ENCODE assay signal across 2 cellular contexts in genomic region chr4:8591626-8592365, GRCh38.
TF ChIP-seq lines count a peak whose summit lies in the region.

No MANE protein-coding gene starts in this region.

TF ChIP-seq in HepG2, 621 proteins besides CTCF, POLR2A, EP300 and RAD21:
- no peak for TF ChIP-seq GTF3A (CRISPR knock-in tag; conservative IDR thresholded peaks at IDR 0.05)
- TF ChIP-seq MTF1 (CRISPR knock-in tag; IDR thresholded peaks at IDR 0.05) = no peak
- no peak for TF ChIP-seq CREB1 (IDR thresholded peaks at IDR 0.05)
- no peak for TF ChIP-seq CREB1 (CRISPR knock-in tag; IDR thresholded peaks at IDR 0.05)
- no peak for TF ChIP-seq ZNF629 (CRISPR knock-in tag; conservative IDR thresholded peaks at IDR 0.05)
- no peak for TF ChIP-seq NKX3-1 (CRISPR knock-in tag; IDR thresholded peaks at IDR 0.05)
- TF ChIP-seq, protein P1, sequence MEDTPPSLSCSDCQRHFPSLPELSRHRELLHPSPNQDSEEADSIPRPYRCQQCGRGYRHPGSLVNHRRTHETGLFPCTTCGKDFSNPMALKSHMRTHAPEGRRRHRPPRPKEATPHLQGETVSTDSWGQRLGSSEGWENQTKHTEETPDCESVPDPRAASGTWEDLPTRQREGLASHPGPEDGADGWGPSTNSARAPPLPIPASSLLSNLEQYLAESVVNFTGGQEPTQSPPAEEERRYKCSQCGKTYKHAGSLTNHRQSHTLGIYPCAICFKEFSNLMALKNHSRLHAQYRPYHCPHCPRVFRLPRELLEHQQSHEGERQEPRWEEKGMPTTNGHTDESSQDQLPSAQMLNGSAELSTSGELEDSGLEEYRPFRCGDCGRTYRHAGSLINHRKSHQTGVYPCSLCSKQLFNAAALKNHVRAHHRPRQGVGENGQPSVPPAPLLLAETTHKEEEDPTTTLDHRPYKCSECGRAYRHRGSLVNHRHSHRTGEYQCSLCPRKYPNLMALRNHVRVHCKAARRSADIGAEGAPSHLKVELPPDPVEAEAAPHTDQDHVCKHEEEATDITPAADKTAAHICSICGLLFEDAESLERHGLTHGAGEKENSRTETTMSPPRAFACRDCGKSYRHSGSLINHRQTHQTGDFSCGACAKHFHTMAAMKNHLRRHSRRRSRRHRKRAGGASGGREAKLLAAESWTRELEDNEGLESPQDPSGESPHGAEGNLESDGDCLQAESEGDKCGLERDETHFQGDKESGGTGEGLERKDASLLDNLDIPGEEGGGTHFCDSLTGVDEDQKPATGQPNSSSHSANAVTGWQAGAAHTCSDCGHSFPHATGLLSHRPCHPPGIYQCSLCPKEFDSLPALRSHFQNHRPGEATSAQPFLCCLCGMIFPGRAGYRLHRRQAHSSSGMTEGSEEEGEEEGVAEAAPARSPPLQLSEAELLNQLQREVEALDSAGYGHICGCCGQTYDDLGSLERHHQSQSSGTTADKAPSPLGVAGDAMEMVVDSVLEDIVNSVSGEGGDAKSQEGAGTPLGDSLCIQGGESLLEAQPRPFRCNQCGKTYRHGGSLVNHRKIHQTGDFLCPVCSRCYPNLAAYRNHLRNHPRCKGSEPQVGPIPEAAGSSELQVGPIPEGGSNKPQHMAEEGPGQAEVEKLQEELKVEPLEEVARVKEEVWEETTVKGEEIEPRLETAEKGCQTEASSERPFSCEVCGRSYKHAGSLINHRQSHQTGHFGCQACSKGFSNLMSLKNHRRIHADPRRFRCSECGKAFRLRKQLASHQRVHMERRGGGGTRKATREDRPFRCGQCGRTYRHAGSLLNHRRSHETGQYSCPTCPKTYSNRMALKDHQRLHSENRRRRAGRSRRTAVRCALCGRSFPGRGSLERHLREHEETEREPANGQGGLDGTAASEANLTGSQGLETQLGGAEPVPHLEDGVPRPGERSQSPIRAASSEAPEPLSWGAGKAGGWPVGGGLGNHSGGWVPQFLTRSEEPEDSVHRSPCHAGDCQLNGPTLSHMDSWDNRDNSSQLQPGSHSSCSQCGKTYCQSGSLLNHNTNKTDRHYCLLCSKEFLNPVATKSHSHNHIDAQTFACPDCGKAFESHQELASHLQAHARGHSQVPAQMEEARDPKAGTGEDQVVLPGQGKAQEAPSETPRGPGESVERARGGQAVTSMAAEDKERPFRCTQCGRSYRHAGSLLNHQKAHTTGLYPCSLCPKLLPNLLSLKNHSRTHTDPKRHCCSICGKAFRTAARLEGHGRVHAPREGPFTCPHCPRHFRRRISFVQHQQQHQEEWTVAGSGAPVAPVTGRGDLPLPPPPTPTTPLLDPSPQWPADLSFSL (CRISPR knock-in tag; IDR thresholded peaks at IDR 0.05) = no peak
- TF ChIP-seq ZBTB20 (CRISPR knock-in tag; IDR thresholded peaks at IDR 0.05; ENCODE audit: borderline replicate concordance, low read depth) = no peak
- no peak for TF ChIP-seq TP53 (CRISPR knock-in tag; conservative IDR thresholded peaks at IDR 0.05)
- TF ChIP-seq ZNF7 (CRISPR knock-in tag; IDR thresholded peaks at IDR 0.05) = no peak
- no peak for TF ChIP-seq RXRA (CRISPR knock-in tag; IDR thresholded peaks at IDR 0.05)
- TF ChIP-seq CREM (IDR thresholded peaks at IDR 0.05) = no peak
- no peak for TF ChIP-seq CREM (CRISPR knock-in tag; IDR thresholded peaks at IDR 0.05)
- TF ChIP-seq SKI (IDR thresholded peaks at IDR 0.05; ENCODE audit: partially characterized antibody) = no peak

TF ChIP-seq in WTC11, 78 proteins besides CTCF, POLR2A, EP300 and RAD21:
- TF ChIP-seq JUN (CRISPR knock-in tag; IDR thresholded peaks at IDR 0.05) (no peak), ETV6 (CRISPR knock-in tag; IDR thresholded peaks at IDR 0.05) (no peak), CREB1 (CRISPR knock-in tag; IDR thresholded peaks at IDR 0.05) (no peak), MLX (CRISPR knock-in tag; IDR thresholded peaks at IDR 0.05) (no peak), NFATC4 (CRISPR knock-in tag; IDR thresholded peaks at IDR 0.05) (no peak), CREM (CRISPR knock-in tag; IDR thresholded peaks at IDR 0.05) (no peak), E2F4 (CRISPR knock-in tag; IDR thresholded peaks at IDR 0.05; ENCODE audit: borderline replicate concordance, low read depth) (no peak), USF1 (CRISPR knock-in tag; IDR thresholded peaks at IDR 0.05) (no peak), ELF4 (CRISPR knock-in tag; IDR thresholded peaks at IDR 0.05; ENCODE audit: low read depth) (no peak), AFF4 (CRISPR knock-in tag; IDR thresholded peaks at IDR 0.05; ENCODE audit: borderline replicate concordance) (no peak), PRDM15 (CRISPR knock-in tag; IDR thresholded peaks at IDR 0.05) (no peak; the same call in 1 of the 2 replicates), STAT6 (CRISPR knock-in tag; conservative IDR thresholded peaks at IDR 0.05; ENCODE audit: low read depth) (no peak), ERG (CRISPR knock-in tag; IDR thresholded peaks at IDR 0.05) (no peak), ZNF317 (CRISPR knock-in tag; IDR thresholded peaks at IDR 0.05; ENCODE audit: borderline replicate concordance, low read depth) (no peak)
- TF ChIP-seq, protein P2, sequence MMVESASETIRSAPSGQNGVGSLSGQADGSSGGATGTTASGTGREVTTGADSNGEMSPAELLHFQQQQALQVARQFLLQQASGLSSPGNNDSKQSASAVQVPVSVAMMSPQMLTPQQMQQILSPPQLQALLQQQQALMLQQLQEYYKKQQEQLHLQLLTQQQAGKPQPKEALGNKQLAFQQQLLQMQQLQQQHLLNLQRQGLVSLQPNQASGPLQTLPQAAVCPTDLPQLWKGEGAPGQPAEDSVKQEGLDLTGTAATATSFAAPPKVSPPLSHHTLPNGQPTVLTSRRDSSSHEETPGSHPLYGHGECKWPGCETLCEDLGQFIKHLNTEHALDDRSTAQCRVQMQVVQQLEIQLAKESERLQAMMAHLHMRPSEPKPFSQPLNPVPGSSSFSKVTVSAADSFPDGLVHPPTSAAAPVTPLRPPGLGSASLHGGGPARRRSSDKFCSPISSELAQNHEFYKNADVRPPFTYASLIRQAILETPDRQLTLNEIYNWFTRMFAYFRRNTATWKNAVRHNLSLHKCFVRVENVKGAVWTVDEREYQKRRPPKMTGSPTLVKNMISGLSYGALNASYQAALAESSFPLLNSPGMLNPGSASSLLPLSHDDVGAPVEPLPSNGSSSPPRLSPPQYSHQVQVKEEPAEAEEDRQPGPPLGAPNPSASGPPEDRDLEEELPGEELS (CRISPR knock-in tag; IDR thresholded peaks at IDR 0.05) = no peak
- TF ChIP-seq, protein P3, sequence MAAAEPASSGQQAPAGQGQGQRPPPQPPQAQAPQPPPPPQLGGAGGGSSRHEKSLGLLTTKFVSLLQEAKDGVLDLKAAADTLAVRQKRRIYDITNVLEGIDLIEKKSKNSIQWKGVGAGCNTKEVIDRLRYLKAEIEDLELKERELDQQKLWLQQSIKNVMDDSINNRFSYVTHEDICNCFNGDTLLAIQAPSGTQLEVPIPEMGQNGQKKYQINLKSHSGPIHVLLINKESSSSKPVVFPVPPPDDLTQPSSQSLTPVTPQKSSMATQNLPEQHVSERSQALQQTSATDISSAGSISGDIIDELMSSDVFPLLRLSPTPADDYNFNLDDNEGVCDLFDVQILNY (CRISPR knock-in tag; IDR thresholded peaks at IDR 0.05) = no peak
